15 cellular contexts compared by ENCODE assay signal in the genomic region with DNA sequence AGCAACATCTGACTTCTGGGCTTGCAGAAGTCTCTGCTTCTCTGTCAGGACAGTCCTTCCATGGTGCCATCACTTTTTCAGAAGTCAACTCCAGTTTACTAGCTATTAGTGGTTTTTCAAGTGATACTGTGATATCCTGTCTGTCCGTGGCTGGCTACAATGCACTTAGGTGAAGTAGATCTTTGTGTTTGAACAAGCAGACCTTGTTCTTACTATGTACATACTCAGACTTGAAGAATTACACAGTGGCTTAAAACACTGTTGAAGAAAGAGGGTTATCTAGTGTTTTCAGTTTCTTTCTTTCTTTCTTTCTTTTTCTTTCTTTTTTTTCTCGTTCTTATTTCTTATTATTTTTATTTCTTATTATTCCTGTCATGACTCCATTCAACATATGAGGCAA.
DNase-seq lines count a peak whose midpoint lies in the region; ATAC-seq and TF ChIP-seq lines count a peak whose summit lies in the region.
"Had no signal": no experiment of that assay in that cellular context is flagged by ENCODE, and none has a peak within 500 bp of the region (broad histone marks: within the 10 kb centered on the region; RNA-seq: fewer than 3 reads in every experiment).

No MANE protein-coding gene starts in this region.

- no peaks in the 10 kb centered on the region for H3K9me3 ChIP-seq in endodermal cell (ENCODE audit: control insufficient read depth, low read length)
- H3K9me3 ChIP-seq in neural progenitor cell (ENCODE audit: low read depth): no peaks in the 10 kb centered on the region
- H3K9me3 ChIP-seq: BLaER1 had no signal

- no peak overlapping the region for H3K4me3 ChIP-seq in endodermal cell (ENCODE audit: low read length)
- no peak overlapping the region for H3K4me3 ChIP-seq in neural progenitor cell
- H3K4me3 ChIP-seq: BLaER1 had no signal

- H3K36me3 ChIP-seq in endodermal cell (ENCODE audit: control insufficient read depth, insufficient read depth, low read length): no peaks in the 10 kb centered on the region
- H3K36me3 ChIP-seq in neural progenitor cell: no peaks in the 10 kb centered on the region
- H3K36me3 ChIP-seq: BLaER1 had no signal

- H3K27ac ChIP-seq in endodermal cell (ENCODE audit: low read depth, low read length) (peak overlapping the region; percentile 71), neural progenitor cell (no peak overlapping the region)
- H3K27ac ChIP-seq: BLaER1 had no signal

- H3K79me2 ChIP-seq in neural progenitor cell (ENCODE audit: low read depth): no peaks in the 10 kb centered on the region

- H3K4me3 Mint-ChIP-seq in endodermal cell: no peak overlapping the region
- H3K4me3 Mint-ChIP-seq in neural progenitor cell: no peak overlapping the region
- H3K4me3 Mint-ChIP-seq: HFFc6 had no signal

- H3K27me3 Mint-ChIP-seq in endodermal cell (ENCODE audit: insufficient read depth) (no peaks in the 10 kb centered on the region), neural progenitor cell (ENCODE audit: insufficient read depth, low read depth) (peaks cover 2% of the 10 kb centered on the region)

- DNase-seq in NCI-H1092 treated with DMSO at 0.1 percent for 48 hours (lab: John Stamatoyannopoulos, UW) (peak; percentile 1), NCI-H1092 (lab: John Stamatoyannopoulos, UW) (no peak), NCI-H510A (lab: John Stamatoyannopoulos, UW) (peak; percentile 27), endodermal cell (no peak), neural progenitor cell (ENCODE audit: low spot score) (no peak), GDM1 (lab: John Stamatoyannopoulos, UW) (no peak), GF-D8 (lab: John Stamatoyannopoulos, UW) (no peak)
- DNase-seq: 8988T, AML-193, DMS79 treated with DMSO at 0.1 percent for 48 hours, EL, HCEC 1CT, HFFc6 had no signal

- peak overlapping the region; percentile 37 for H3K4me2 ChIP-seq in neural progenitor cell
- H3K4me2 ChIP-seq: BLaER1 had no signal

- no peaks in the 10 kb centered on the region for H3K9me3 Mint-ChIP-seq in endodermal cell
- peaks cover 1% of the 10 kb centered on the region for H3K9me3 Mint-ChIP-seq in neural progenitor cell

- H2AFZ ChIP-seq in neural progenitor cell (replicated peaks): no peak overlapping the region

- no peaks in the 10 kb centered on the region for H3F3A ChIP-seq in neural progenitor cell (ENCODE audit: low read depth)

- no peak for ATAC-seq in SK-N-SH treated with all-trans-retinoic acid at 6 μM for 48 hours

- peaks cover 15% of the 10 kb centered on the region for H3K4me1 Mint-ChIP-seq in endodermal cell
- H3K4me1 Mint-ChIP-seq in neural progenitor cell: peaks cover 61% of the 10 kb centered on the region

- no peak overlapping the region for H3K27ac Mint-ChIP-seq in endodermal cell
- H3K27ac Mint-ChIP-seq in neural progenitor cell: peak overlapping the region; percentile 61
- H3K27ac Mint-ChIP-seq: HFFc6 had no signal

- H3K27me3 ChIP-seq in endodermal cell (ENCODE audit: control insufficient read depth, insufficient read depth, low read length, poor library complexity, severe bottlenecking): no peaks in the 10 kb centered on the region
- no peaks in the 10 kb centered on the region for H3K27me3 ChIP-seq in neural progenitor cell
- H3K27me3 ChIP-seq: BLaER1 had no signal

- no peaks in the 10 kb centered on the region for H4K20me1 ChIP-seq in neural progenitor cell (ENCODE audit: low read depth)
- H4K20me1 ChIP-seq: BLaER1 had no signal

- H3K36me3 Mint-ChIP-seq in endodermal cell (ENCODE audit: low read depth) (no peaks in the 10 kb centered on the region), neural progenitor cell (no peaks in the 10 kb centered on the region)

- no peak for TF ChIP-seq CTCF in endodermal cell (conservative IDR thresholded peaks at IDR 0.05)
- no peak for TF ChIP-seq CTCF in neural progenitor cell (IDR thresholded peaks at IDR 0.05)

- H3K9ac ChIP-seq in endodermal cell (ENCODE audit: extremely low read depth, low read length, poor library complexity, severe bottlenecking) (no peak overlapping the region), neural progenitor cell (no peak overlapping the region)
- H3K9ac ChIP-seq: BLaER1 had no signal

- H3K4me1 ChIP-seq in endodermal cell (ENCODE audit: control insufficient read depth, insufficient read depth, low read length) (peaks cover 11% of the 10 kb centered on the region), neural progenitor cell (peaks cover 36% of the 10 kb centered on the region)
- H3K4me1 ChIP-seq: BLaER1 had no signal

- 71 to 82% methylated on average over 1 to 2 of the region's 2 CpGs for WGBS in endodermal cell (ENCODE audit: insufficient coverage in 1 of 2, insufficient read length in 1 of 2), 2 experiments

TF ChIP-seq in SK-N-SH treated with all-trans-retinoic acid at 6 μM for 48 hours, 23 proteins besides CTCF, POLR2A, EP300 and RAD21:
- TF ChIP-seq ZNF565 (CRISPR knock-in tag; conservative IDR thresholded peaks at IDR 0.05; ENCODE audit: low read depth) (no peak), GLIS3 (CRISPR knock-in tag; IDR thresholded peaks at IDR 0.05) (no peak)

Comparison
In these comparisons a context has a peak if more than half of its experiments do, and no peak if none do; other contexts are left out.
1. DNase-seq: peak in NCI-H1092 treated with DMSO at 0.1 percent for 48 hours (single experiment) and NCI-H510A (single experiment); none in NCI-H1092 (single experiment), endodermal cell (single experiment), neural progenitor cell (single experiment), GDM1 (single experiment) and GF-D8 (single experiment).